ENCODE assay signal across 11 cellular contexts in genomic region chr22:19875061-19875530, GRCh38. TPM values are rescaled to one million over a fixed set of nuclear protein-coding genes. Genes with fewer than 3 reads are reported as not detected.
DNase-seq lines count a peak whose midpoint lies in the region; ATAC-seq, FAIRE-seq and TF ChIP-seq lines count a peak whose summit lies in the region.
"Had no signal": no experiment of that assay in that cellular context is flagged by ENCODE, and none has a peak within 500 bp of the region (broad histone marks: within the 10 kb centered on the region; RNA-seq: fewer than 3 reads in every experiment).

No MANE protein-coding gene starts in this region.

- H3K79me2 ChIP-seq in HepG2 (ENCODE audit: insufficient read depth, low read length) = no peaks in the 10 kb centered on the region

- POLR2A ChIA-PET in HepG2 (lab: Yijun Ruan, JAX) = no interaction called here

- H3K27me3 ChIP-seq in right lobe of liver (no peaks in the 10 kb centered on the region), HepG2 (ENCODE audit: control insufficient read depth in 1 of 2, insufficient read depth in 2 of 2, low read length in 2 of 2) (no peaks in the 10 kb centered on the region), neuron (ENCODE audit: insufficient read depth, low read length) (no peaks in the 10 kb centered on the region)

- WGBS in right lobe of liver (ENCODE audit: insufficient coverage, low coverage, low lambda C conversion rate, missing lambda C conversion rate) = no CpG with 5 or more reads among the region's 12 CpGs
- 92% methylated on average over 2 of the region's 12 CpGs for WGBS in HepG2 (ENCODE audit: low lambda C conversion rate)

- in situ Hi-C loops in HepG2 (cut with HindIII; ENCODE audit: extremely low pct_ligation_motif_present, low pct_unique_long_range_greater_than_20kb) = no loop called here

- H3K27ac ChIP-seq in right lobe of liver (no peak overlapping the region), HepG2 (ENCODE audit: extremely low read length, insufficient read depth, low read length) (no peak overlapping the region)

- peaks cover 31% of the 10 kb centered on the region for H3K4me1 Mint-ChIP-seq in chondrocyte (ENCODE audit: low read depth)
- H3K4me1 Mint-ChIP-seq in stimulated activated naive CD8-positive, alpha-beta T cell treated with anti-CD3 and anti-CD28 coated beads, Interleukin-15, amount 100 ng/mL, for 72 hours = peaks cover 17% of the 10 kb centered on the region

- H4K20me1 ChIP-seq in HepG2 (ENCODE audit: insufficient read depth, low read length) = no peaks in the 10 kb centered on the region

- no TSS peak for BruUV-seq in HepG2 (replicated peaks; lab: Mats Ljungman, UMichigan)

- CTCF ChIA-PET in HepG2 (lab: Yijun Ruan, JAX; ENCODE audit: low intra/inter-chr PET ratio, low total read pairs) = no interaction called here

- H3K36me3 ChIP-seq in right lobe of liver = no peaks in the 10 kb centered on the region
- H3K36me3 ChIP-seq in HepG2 (replicated peaks in 1 of 2; ENCODE audit: control insufficient read depth in 1 of 2, insufficient read depth in 2 of 2, low read length in 2 of 2) = no peaks in the 10 kb centered on the region
- no peaks in the 10 kb centered on the region for H3K36me3 ChIP-seq in neuron (ENCODE audit: insufficient read depth, low read length)

- H3K4me3 Mint-ChIP-seq in chondrocyte (ENCODE audit: unreplicated experiment) = no peak overlapping the region
- no peak overlapping the region for H3K4me3 Mint-ChIP-seq in stimulated activated naive CD8-positive, alpha-beta T cell treated with anti-CD3 and anti-CD28 coated beads, Interleukin-15, amount 100 ng/mL, for 72 hours
- H3K4me3 Mint-ChIP-seq: activated naive CD8-positive, alpha-beta T cell treated with anti-CD3 and anti-CD28 coated beads, Interleukin-2, amount 50 U/mL, for 24 hours had no signal

- TF ChIP-seq EP300 in HepG2 (IDR thresholded peaks at IDR 0.05; ENCODE audit: low read depth in 2 of 2, low read length in 2 of 2) = no peak
- TF ChIP-seq EP300 in HepG2 (CRISPR knock-in tag; IDR thresholded peaks at IDR 0.05; ENCODE audit: borderline replicate concordance) = no peak

- H3K36me3 Mint-ChIP-seq in chondrocyte (ENCODE audit: low read depth) = no peaks in the 10 kb centered on the region
- H3K36me3 Mint-ChIP-seq: naive thymus-derived CD8-positive, alpha-beta T cell had no signal

- H3K9me3 ChIP-seq in right lobe of liver (no peaks in the 10 kb centered on the region), HepG2 (ENCODE audit: low read length) (no peaks in the 10 kb centered on the region), neuron (ENCODE audit: low read length) (no peaks in the 10 kb centered on the region)

- ATAC-seq in right lobe of liver (no peak), HepG2 (no peak), HG03460 (IDR thresholded peaks at IDR 0.05; ENCODE audit: unreplicated experiment) (no peak)
- no peak for ATAC-seq in stimulated activated naive CD8-positive, alpha-beta T cell treated with anti-CD3 and anti-CD28 coated beads, Interleukin-15, amount 100 ng/mL, for 72 hours

- H3K4me3 ChIP-seq in right lobe of liver (no peak overlapping the region), HepG2 (replicated peaks in 1 of 3; ENCODE audit: insufficient read depth in 1 of 3, low read depth in 2 of 3, low read length in 3 of 3) (no peak overlapping the region), neuron (ENCODE audit: low read length) (no peak overlapping the region)

- H3K4me2 ChIP-seq in HepG2 (ENCODE audit: low read depth, low read length) = no peak overlapping the region

- TF ChIP-seq RAD21 in HepG2 (CRISPR knock-in tag; IDR thresholded peaks at IDR 0.05) = no peak

- no peak for TF ChIP-seq CTCF in right lobe of liver (IDR thresholded peaks at IDR 0.05)
- no peak for TF ChIP-seq CTCF in HepG2 (CRISPR knock-in tag; IDR thresholded peaks at IDR 0.05)
- TF ChIP-seq CTCF in chondrocyte (IDR thresholded peaks at IDR 0.05) = no peak

- H2AFZ ChIP-seq in HepG2 (ENCODE audit: low read length) (no peak overlapping the region), neuron (ENCODE audit: low read depth, low read length) (peak overlapping the region; percentile 77)

- no peak overlapping the region for H3K9ac ChIP-seq in HepG2 (ENCODE audit: insufficient read depth, low read depth, low read length)

- FAIRE-seq in HepG2 (lab: Jason Lieb, UNC) = no peak
- FAIRE-seq: G401.6 had no signal

- no peak overlapping the region for H3K27ac Mint-ChIP-seq in chondrocyte (ENCODE audit: unreplicated experiment)
- H3K27ac Mint-ChIP-seq in stimulated activated naive CD8-positive, alpha-beta T cell treated with anti-CD3 and anti-CD28 coated beads, Interleukin-15, amount 100 ng/mL, for 72 hours = no peak overlapping the region
- H3K27ac Mint-ChIP-seq: activated naive CD8-positive, alpha-beta T cell treated with anti-CD3 and anti-CD28 coated beads, Interleukin-2, amount 50 U/mL, for 24 hours had no signal

- intact Hi-C loops in right lobe of liver (cut with DNase I) = loop anchor here in 1 of 2 donors (10.0 kb wide), 1 partner anchor 120 kb away; no protein-coding TSS in a partner anchor
- intact Hi-C loops in HepG2 (cut with micrococcal nuclease; ENCODE audit: unreplicated experiment) = no loop called here

- H3K27me3 Mint-ChIP-seq in chondrocyte (ENCODE audit: low read depth) = no peaks in the 10 kb centered on the region
- H3K27me3 Mint-ChIP-seq in stimulated activated naive CD8-positive, alpha-beta T cell treated with anti-CD3 and anti-CD28 coated beads, Interleukin-15, amount 100 ng/mL, for 72 hours = no peaks in the 10 kb centered on the region
- H3K27me3 Mint-ChIP-seq: activated naive CD8-positive, alpha-beta T cell treated with anti-CD3 and anti-CD28 coated beads, Interleukin-2, amount 50 U/mL, for 24 hours; naive thymus-derived CD8-positive, alpha-beta T cell had no signal

- DNase-seq in right lobe of liver = peak in 2 of 3 donors; percentile 15 to 43
- no peak for DNase-seq in HepG2 (ENCODE audit: low spot score)
- DNase-seq in chondrocyte (ENCODE audit: low spot score) = peak; percentile 77
- DNase-seq in SK-N-DZ (ENCODE audit: low spot score) = no peak
- DNase-seq in stimulated activated naive CD8-positive, alpha-beta T cell treated with anti-CD3 and anti-CD28 coated beads, Interleukin-15, amount 100 ng/mL, for 72 hours = no peak
- DNase-seq in T1000 (lab: John Stamatoyannopoulos, UW) = no peak
- DNase-seq: activated naive CD8-positive, alpha-beta T cell treated with anti-CD3 and anti-CD28 coated beads, Interleukin-2, amount 50 U/mL, for 24 hours had no signal

- H3K4me1 ChIP-seq in right lobe of liver (no peaks in the 10 kb centered on the region), HepG2 (ENCODE audit: insufficient read depth, low read length) (peaks cover 20% of the 10 kb centered on the region), neuron (ENCODE audit: insufficient read depth, low read length) (peaks cover 27% of the 10 kb centered on the region)

- TF ChIP-seq POLR2A in right lobe of liver (IDR thresholded peaks at IDR 0.05) = no peak
- no peak for TF ChIP-seq POLR2A in HepG2 (IDR thresholded peaks at IDR 0.05; ENCODE audit: insufficient read depth in 1 of 2, low read depth in 2 of 2, low read length in 2 of 2)

- H3K9me3 Mint-ChIP-seq in chondrocyte (ENCODE audit: low read depth) = no peaks in the 10 kb centered on the region
- no peaks in the 10 kb centered on the region for H3K9me3 Mint-ChIP-seq in stimulated activated naive CD8-positive, alpha-beta T cell treated with anti-CD3 and anti-CD28 coated beads, Interleukin-15, amount 100 ng/mL, for 72 hours
- H3K9me3 Mint-ChIP-seq: activated naive CD8-positive, alpha-beta T cell treated with anti-CD3 and anti-CD28 coated beads, Interleukin-2, amount 50 U/mL, for 24 hours; naive thymus-derived CD8-positive, alpha-beta T cell had no signal

RNA-seq across cellular contexts. Expression of gene GNB1L, which starts 20.4 kb away (rescaled TPM):
- total RNA-seq in right lobe of liver = 1 to 10 TPM; 1.4 to 3.2 (median 2.7) TPM
- total RNA-seq in HepG2 (2016; rRNA removed; fragmentation: Illumina TruSeq; extraction: Trizol) = 7.4 and 7.7 TPM in 2 replicates
- total RNA-seq in HepG2 (2016; cell fraction: cytosol; rRNA removed; fragmentation: Illumina TruSeq; extraction: Trizol; ENCODE audit: low read depth) = 2.1 and 3.2 TPM in 2 replicates
- 7.8 and 8.7 TPM in 2 replicates for total RNA-seq in HepG2 (2016; cell fraction: insoluble cytoplasmic fraction; rRNA removed; fragmentation: Illumina TruSeq; extraction: Trizol)
- total RNA-seq in HepG2 (2016; cell fraction: membrane; rRNA removed; fragmentation: Illumina TruSeq; extraction: Trizol) = 4.1 and 4.4 TPM in 2 replicates
- 4.8 and 5.3 TPM in 2 replicates for total RNA-seq in HepG2 (2016; cell fraction: nucleus; rRNA removed; fragmentation: Illumina TruSeq; extraction: Trizol)
- polyA plus RNA-seq in HepG2 (2011; rRNA removed) = 2.1 and 2.5 TPM in 2 replicates
- polyA plus RNA-seq in HepG2 (2011; cell fraction: cytosol; rRNA removed) = 1.7 and 3.9 TPM in 2 replicates
- polyA plus RNA-seq in HepG2 (2011; cell fraction: nucleus; rRNA removed) = 4.7 and 6.8 TPM in 2 replicates
- polyA plus RNA-seq in HepG2 (2012) = 2.4 and 4.1 TPM in 2 replicates
- polyA plus RNA-seq in HepG2 (2016; cell fraction: cytosol; fragmentation: Illumina TruSeq; extraction: Trizol; ENCODE audit: low read depth) = 1.7 and 2.3 TPM in 2 replicates
- 5.9 and 6.5 TPM in 2 replicates for polyA plus RNA-seq in HepG2 (2016; cell fraction: insoluble cytoplasmic fraction; fragmentation: Illumina TruSeq; extraction: Trizol; ENCODE audit: low read depth)
- 2.8 and 3.1 TPM in 2 replicates for polyA plus RNA-seq in HepG2 (2016; cell fraction: membrane; fragmentation: Illumina TruSeq; extraction: Trizol; ENCODE audit: low read depth)
- 4.2 and 7.0 TPM in 2 replicates for polyA plus RNA-seq in HepG2 (2016; cell fraction: nucleus; fragmentation: Illumina TruSeq; extraction: Trizol; ENCODE audit: insufficient read depth, low read depth)
- polyA minus RNA-seq in HepG2 (2011; rRNA and poly(A)+ RNA removed; ENCODE audit: low replicate concordance) = 2.4 and 4.9 TPM in 2 replicates
- 1.7 and 2.4 TPM in 2 replicates for polyA minus RNA-seq in HepG2 (2011; cell fraction: cytosol; rRNA and poly(A)+ RNA removed)
- 0.75 and 1.8 TPM in 2 replicates for polyA minus RNA-seq in HepG2 (2011; cell fraction: nucleus; rRNA and poly(A)+ RNA removed)
- total RNA-seq in chondrocyte = 4.9 to 5.3 TPM (median 5.0 TPM) in 3 replicates
- polyA plus RNA-seq in SK-N-DZ (2014; cell fraction: cytosol; rRNA removed) = 10.7 and 14.6 TPM in 2 replicates
- 7.8 and 8.6 TPM in 2 replicates for polyA plus RNA-seq in SK-N-DZ (2014; cell fraction: nucleus; rRNA removed)

RNA-seq across cellular contexts. Expression of gene RTL10, which starts 20.4 kb away (rescaled TPM):
- 1 to 10 TPM; 6.4 to 9.1 (median 6.6) TPM for total RNA-seq in right lobe of liver
- total RNA-seq in HepG2 (2016; rRNA removed; fragmentation: Illumina TruSeq; extraction: Trizol) = 14.1 and 17.6 TPM in 2 replicates
- total RNA-seq in HepG2 (2016; cell fraction: cytosol; rRNA removed; fragmentation: Illumina TruSeq; extraction: Trizol; ENCODE audit: low read depth) = 2.4 and 2.6 TPM in 2 replicates
- 10.3 and 13.8 TPM in 2 replicates for total RNA-seq in HepG2 (2016; cell fraction: insoluble cytoplasmic fraction; rRNA removed; fragmentation: Illumina TruSeq; extraction: Trizol)
- 6.4 and 6.7 TPM in 2 replicates for total RNA-seq in HepG2 (2016; cell fraction: membrane; rRNA removed; fragmentation: Illumina TruSeq; extraction: Trizol)
- total RNA-seq in HepG2 (2016; cell fraction: nucleus; rRNA removed; fragmentation: Illumina TruSeq; extraction: Trizol) = 15.1 and 15.3 TPM in 2 replicates
- 15.8 and 18.2 TPM in 2 replicates for polyA plus RNA-seq in HepG2 (2011; rRNA removed)
- 8.3 and 9.5 TPM in 2 replicates for polyA plus RNA-seq in HepG2 (2011; cell fraction: cytosol; rRNA removed)
- 47.3 and 53.1 TPM in 2 replicates for polyA plus RNA-seq in HepG2 (2011; cell fraction: nucleus; rRNA removed)
- polyA plus RNA-seq in HepG2 (2012) = 11.3 and 11.9 TPM in 2 replicates
- polyA plus RNA-seq in HepG2 (2016; cell fraction: cytosol; fragmentation: Illumina TruSeq; extraction: Trizol; ENCODE audit: low read depth) = 1.3 and 1.5 TPM in 2 replicates
- polyA plus RNA-seq in HepG2 (2016; cell fraction: insoluble cytoplasmic fraction; fragmentation: Illumina TruSeq; extraction: Trizol; ENCODE audit: low read depth) = 8.2 and 12.3 TPM in 2 replicates
- polyA plus RNA-seq in HepG2 (2016; cell fraction: membrane; fragmentation: Illumina TruSeq; extraction: Trizol; ENCODE audit: low read depth) = 2.5 and 3.1 TPM in 2 replicates
- polyA plus RNA-seq in HepG2 (2016; cell fraction: nucleus; fragmentation: Illumina TruSeq; extraction: Trizol; ENCODE audit: insufficient read depth, low read depth) = 23.5 and 25.4 TPM in 2 replicates
- polyA minus RNA-seq in HepG2 (2011; rRNA and poly(A)+ RNA removed; ENCODE audit: low replicate concordance) = 46.0 and 112 TPM in 2 replicates
- polyA minus RNA-seq in HepG2 (2011; cell fraction: cytosol; rRNA and poly(A)+ RNA removed) = 8.4 and 10.0 TPM in 2 replicates
- polyA minus RNA-seq in HepG2 (2011; cell fraction: nucleus; rRNA and poly(A)+ RNA removed) = 21.9 and 23.7 TPM in 2 replicates
- 15.6 to 24.5 TPM (median 18.2 TPM) in 3 replicates for total RNA-seq in chondrocyte
- 11.0 and 14.0 TPM in 2 replicates for polyA plus RNA-seq in SK-N-DZ (2014; cell fraction: cytosol; rRNA removed)
- 10.2 and 16.6 TPM in 2 replicates for polyA plus RNA-seq in SK-N-DZ (2014; cell fraction: nucleus; rRNA removed)

Comparison
In these comparisons a context has a peak if more than half of its experiments do, and no peak if none do; other contexts are left out.
1. DNase-seq: peak in right lobe of liver (2 of 3) and chondrocyte (single experiment); none in HepG2 (single experiment), SK-N-DZ (single experiment), stimulated activated naive CD8-positive, alpha-beta T cell treated with anti-CD3 and anti-CD28 coated beads, Interleukin-15, amount 100 ng/mL, for 72 hours (0 of 2) and T1000 (single experiment).